Comparison of ENCODE assay signal across 15 cellular contexts in the genomic region with DNA sequence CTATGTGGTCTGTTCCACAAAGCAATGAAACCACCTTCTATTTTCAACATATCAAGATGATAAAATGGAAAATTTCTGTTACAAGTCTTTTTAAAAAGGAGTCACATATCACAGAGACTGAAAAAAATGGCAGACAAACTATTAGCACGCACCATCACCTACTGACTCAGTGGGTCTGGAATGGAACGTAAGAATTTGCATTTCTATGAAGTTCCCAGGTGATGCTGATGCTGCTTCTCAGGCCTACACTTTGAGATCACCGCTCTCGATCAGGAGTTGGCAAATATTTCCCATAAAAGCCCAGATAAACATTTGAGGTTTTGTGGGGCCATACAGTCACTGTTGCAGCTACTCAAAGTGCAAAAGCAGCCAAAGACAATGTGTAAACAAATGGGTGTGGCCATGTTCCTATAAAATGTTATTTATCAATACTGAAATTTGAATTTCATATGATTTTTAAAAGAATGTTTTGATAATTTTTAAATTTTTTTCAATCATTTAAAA.
A peak's percentile ranks its signal among the peaks of the same experiment; 100 is the strongest.
DNase-seq lines count a peak whose midpoint lies in the region; ATAC-seq and TF ChIP-seq lines count a peak whose summit lies in the region.
"Had no signal": no experiment of that assay in that cellular context is flagged by ENCODE, and none has a peak within 500 bp of the region (broad histone marks: within the 10 kb centered on the region; RNA-seq: fewer than 3 reads in every experiment).

No MANE protein-coding gene starts in this region.

- H3K4me2 ChIP-seq in IMR-90 (ENCODE audit: low read depth, low read length): no peak overlapping the region
- H3K4me2 ChIP-seq in PC-9: no peak overlapping the region
- H3K4me2 ChIP-seq in mesendoderm (ENCODE audit: low read length): no peak overlapping the region

- H3K4me1 Mint-ChIP-seq in Caco-2 (ENCODE audit: low read depth, unreplicated experiment): peaks cover 23% of the 10 kb centered on the region
- H3K4me1 Mint-ChIP-seq: IgD-negative memory B cell had no signal

- BruUV-seq in Caco-2 (replicated peaks; lab: Mats Ljungman, UMichigan) (no TSS peak), IMR-90 (replicated peaks; lab: Mats Ljungman, UMichigan) (no TSS peak), PC-9 (replicated peaks; lab: Mats Ljungman, UMichigan) (no TSS peak)

- no peak overlapping the region for H3K56ac ChIP-seq in IMR-90 (ENCODE audit: extremely low read depth, insufficient read depth, low read length)
- no peak overlapping the region for H3K56ac ChIP-seq in mesendoderm (ENCODE audit: low read length)

- H3K4me1 ChIP-seq in Caco-2: peaks cover 18% of the 10 kb centered on the region
- peaks cover 7% of the 10 kb centered on the region for H3K4me1 ChIP-seq in IMR-90 (ENCODE audit: control insufficient read depth, insufficient read depth, low read length)
- H3K4me1 ChIP-seq in PC-9 (replicated peaks; ENCODE audit: insufficient read depth): peaks cover 45% of the 10 kb centered on the region
- H3K4me1 ChIP-seq in mesendoderm (ENCODE audit: control insufficient read depth, low read depth, low read length): no peaks in the 10 kb centered on the region
- H3K4me1 ChIP-seq: BE2C had no signal

- H2AK5ac ChIP-seq in IMR-90 (ENCODE audit: low read depth, low read length): peak overlapping the region; percentile 78; the same call in 1 of the 2 replicates
- no peak overlapping the region for H2AK5ac ChIP-seq in mesendoderm (ENCODE audit: low read length)

- no peak overlapping the region; the same call in 1 of the 2 replicates for H4K91ac ChIP-seq in IMR-90 (ENCODE audit: insufficient read depth, low read depth, low read length)

- no peaks in the 10 kb centered on the region for H3K9me3 Mint-ChIP-seq in Caco-2 (ENCODE audit: unreplicated experiment)
- H3K9me3 Mint-ChIP-seq: CD4-positive, alpha-beta memory T cell; H9; IgD-negative memory B cell had no signal

- H3K14ac ChIP-seq in IMR-90 (replicated peaks; ENCODE audit: low read depth, low read length): 0 out of 2 replicates have a peak overlapping the region, but pooled peaks have one; percentile 10

- H3K23ac ChIP-seq in IMR-90 (ENCODE audit: low read depth, low read length) (peak overlapping the region; percentile 35; the same call in 1 of the 2 replicates), mesendoderm (ENCODE audit: low read length) (no peak overlapping the region)

- no peak for TF ChIP-seq POLR2A in IMR-90 (IDR thresholded peaks at IDR 0.05; ENCODE audit: low read depth, low read length)

- H3K9me1 ChIP-seq in IMR-90 (ENCODE audit: insufficient read depth, low read length): peaks cover 5% of the 10 kb centered on the region

- H2BK5ac ChIP-seq in IMR-90 (ENCODE audit: low read depth, low read length, poor library complexity, severe bottlenecking): no peak overlapping the region
- H2BK5ac ChIP-seq in mesendoderm (ENCODE audit: low read length): no peak overlapping the region

- H4K5ac ChIP-seq in IMR-90 (ENCODE audit: low read depth, low read length): no peak overlapping the region
- no peak overlapping the region for H4K5ac ChIP-seq in mesendoderm (ENCODE audit: low read length)

- TF ChIP-seq CTCF in Caco-2 (IDR thresholded peaks at IDR 0.05; ENCODE audit: insufficient read depth in 1 of 2, low read depth in 1 of 2, low read length in 1 of 2, severe bottlenecking in 1 of 2, unreplicated experiment in 1 of 2): no peak
- no peak for TF ChIP-seq CTCF in IMR-90 (conservative IDR thresholded peaks at IDR 0.05; ENCODE audit: low read depth, low read length)
- TF ChIP-seq CTCF in PC-9 (conservative IDR thresholded peaks at IDR 0.05): no peak

- H3K4me3 Mint-ChIP-seq in Caco-2 (ENCODE audit: unreplicated experiment): no peak overlapping the region
- H3K4me3 Mint-ChIP-seq: H9 had no signal

- 100% methylated on average over 1 of the region's 4 CpGs; no CpG with 5 or more reads in 1 of the 2 experiments for WGBS in IMR-90 (ENCODE audit: extremely low coverage in 2 of 2, insufficient read length in 1 of 2), 2 experiments
- WGBS in mesendoderm (ENCODE audit: extremely low coverage, insufficient coverage, low lambda C conversion rate): no CpG with 5 or more reads among the region's 4 CpGs

- no peak for ATAC-seq in IMR-90 (ENCODE audit: low read depth)
- no peak for ATAC-seq in GM19397 (IDR thresholded peaks at IDR 0.05; ENCODE audit: unreplicated experiment)
- no peak for ATAC-seq in left cardiac atrium
- no peak for ATAC-seq in GM19455 (IDR thresholded peaks at IDR 0.05; ENCODE audit: unreplicated experiment)

- H2BK15ac ChIP-seq in IMR-90 (ENCODE audit: low read depth, low read length) (peak overlapping the region; percentile 55; the same call in 1 of the 3 replicates), mesendoderm (replicated peaks; ENCODE audit: low read depth) (no peak overlapping the region)

- 0 out of 2 replicates have a peak, but pooled peaks cover 17% of the 10 kb centered on the region for H3K79me2 ChIP-seq in PC-9 (ENCODE audit: low read depth)
- H3K79me2 ChIP-seq in mesendoderm (ENCODE audit: control insufficient read depth, insufficient read depth, low read length): no peaks in the 10 kb centered on the region

- intact Hi-C loops in Caco-2 (cut with micrococcal nuclease; ENCODE audit: unreplicated experiment): no loop called here
- intact Hi-C loops in IMR-90 (cut with micrococcal nuclease): no loop called here
- intact Hi-C loops in PC-9 (cut with micrococcal nuclease; ENCODE audit: unreplicated experiment): no loop called here
- intact Hi-C loops in left cardiac atrium (cut with DNase I): no loop called here

- H3K9ac ChIP-seq in IMR-90 (ENCODE audit: low read depth, low read length) (no peak overlapping the region), mesendoderm (ENCODE audit: low read length) (no peak overlapping the region)

- peak overlapping the region; percentile 55 for H3K27ac Mint-ChIP-seq in Caco-2 (ENCODE audit: unreplicated experiment)
- H3K27ac Mint-ChIP-seq: IgD-negative memory B cell had no signal

- H2BK20ac ChIP-seq in IMR-90 (ENCODE audit: low read depth, low read length): peak overlapping the region; percentile 27

- H4K8ac ChIP-seq in IMR-90 (ENCODE audit: low read depth in 2 of 2, low read length in 2 of 2) (peak overlapping the region in 1 of 2 experiments; percentile 66; a peak in 2 of 4 replicates), mesendoderm (ENCODE audit: low read depth, low read length) (no peak overlapping the region)

- CTCF ChIA-PET in Caco-2 (lab: Charles Lee) (no interaction called here), IMR-90 (lab: Yijun Ruan, JAX) (no interaction called here), PC-9 (lab: Charles Lee) (no interaction called here)

- peaks cover 29% of the 10 kb centered on the region for H3F3A ChIP-seq in PC-9 (ENCODE audit: insufficient read depth, low read depth)

- H3K4me3 ChIP-seq in Caco-2 (ENCODE audit: low read depth, low read length): no peak overlapping the region
- H3K4me3 ChIP-seq in IMR-90 (ENCODE audit: insufficient read depth, low read depth, low read length): no peak overlapping the region
- H3K4me3 ChIP-seq in PC-9: no peak overlapping the region
- no peak overlapping the region for H3K4me3 ChIP-seq in mesendoderm (ENCODE audit: low read length)

- H3K36me3 ChIP-seq in Caco-2 (ENCODE audit: control insufficient read depth, insufficient read depth, low read length) (no peaks in the 10 kb centered on the region), IMR-90 (ENCODE audit: control insufficient read depth, insufficient read depth, low read length) (peaks cover 7% of the 10 kb centered on the region), PC-9 (ENCODE audit: low read depth) (peaks cover 39% of the 10 kb centered on the region), mesendoderm (ENCODE audit: control insufficient read depth, insufficient read depth, low read length) (no peaks in the 10 kb centered on the region)

- H3K4ac ChIP-seq in IMR-90 (ENCODE audit: low read depth, low read length) (peak overlapping the region; percentile 54; the same call in 1 of the 2 replicates), mesendoderm (ENCODE audit: low read depth, low read length) (no peak overlapping the region)

- no peak overlapping the region for H2AFZ ChIP-seq in IMR-90 (replicated peaks; ENCODE audit: low read length, poor library complexity)
- H2AFZ ChIP-seq in PC-9: no peak overlapping the region

- H3K27me3 ChIP-seq in Caco-2 (replicated peaks; ENCODE audit: control insufficient read depth, insufficient read depth, low read length) (no peaks in the 10 kb centered on the region), IMR-90 (ENCODE audit: control insufficient read depth, insufficient read depth, low read length) (no peaks in the 10 kb centered on the region), PC-9 (ENCODE audit: insufficient read depth, low read depth) (no peaks in the 10 kb centered on the region), mesendoderm (ENCODE audit: insufficient read depth, low read length, poor library complexity) (no peaks in the 10 kb centered on the region)
- H3K27me3 ChIP-seq: BE2C had no signal

- H2BK120ac ChIP-seq in IMR-90 (ENCODE audit: low read depth, low read length): peak overlapping the region; percentile 16; the same call in 1 of the 2 replicates
- no peak overlapping the region for H2BK120ac ChIP-seq in mesendoderm (ENCODE audit: low read depth, low read length)

- in situ Hi-C loops in IMR-90 (cut with MboI; ENCODE audit: low sequenced_read_pairs): no loop called here

- DNase-seq in Caco-2 (no peak), IMR-90 (no peak), PC-9 (no peak), mesendoderm (peak; percentile 18), left cardiac atrium (no peak)
- DNase-seq: BE2C; CD4-positive, alpha-beta memory T cell; DND-41; GDM1; GOT3; H9 had no signal

- no peaks in the 10 kb centered on the region for H3K9me2 ChIP-seq in PC-9 (ENCODE audit: insufficient read depth)

- H3K27ac ChIP-seq in IMR-90 (ENCODE audit: insufficient read depth, low read length) (no peak overlapping the region), PC-9 (peak overlapping the region; percentile 79; the same call in 1 of the 2 replicates), mesendoderm (ENCODE audit: low read depth, low read length) (no peak overlapping the region)
- H3K27ac ChIP-seq: C4-2B had no signal

- no peak for TF ChIP-seq RAD21 in IMR-90 (IDR thresholded peaks at IDR 0.05; ENCODE audit: low read length)

- no peaks in the 10 kb centered on the region for H3K9me3 ChIP-seq in Caco-2
- no peaks in the 10 kb centered on the region for H3K9me3 ChIP-seq in IMR-90 (ENCODE audit: control insufficient read depth, insufficient read depth, low read length)
- H3K9me3 ChIP-seq in PC-9 (ENCODE audit: insufficient read depth, low read depth): no peaks in the 10 kb centered on the region; the same call in 1 of the 2 replicates
- H3K9me3 ChIP-seq: BE2C had no signal

- dilution Hi-C loops in IMR-90 (cut with HindIII; ENCODE audit: low sequenced_read_pairs, unreplicated experiment): no loop called here

- POLR2A ChIA-PET in Caco-2 (lab: Charles Lee) (no interaction called here), IMR-90 (lab: Charles Lee; ENCODE audit: unreplicated experiment) (no interaction called here), PC-9 (lab: Charles Lee; ENCODE audit: unreplicated experiment) (no interaction called here)

- no peaks in the 10 kb centered on the region for H3K27me3 Mint-ChIP-seq in Caco-2 (ENCODE audit: insufficient read depth, unreplicated experiment)
- H3K27me3 Mint-ChIP-seq: CD4-positive, alpha-beta memory T cell; IgD-negative memory B cell had no signal

- peaks cover 17% of the 10 kb centered on the region for H3K36me3 Mint-ChIP-seq in Caco-2 (ENCODE audit: insufficient read depth, unreplicated experiment)

- H3K18ac ChIP-seq in IMR-90 (ENCODE audit: low read depth, low read length) (peak overlapping the region; percentile 64; the same call in 1 of the 2 replicates), mesendoderm (ENCODE audit: low read length) (peak overlapping the region; percentile 60)

- peaks cover 3% of the 10 kb centered on the region; the same call in 1 of the 2 replicates for H4K20me1 ChIP-seq in IMR-90 (ENCODE audit: insufficient read depth, low read length)
- no peaks in the 10 kb centered on the region for H4K20me1 ChIP-seq in PC-9 (ENCODE audit: insufficient read depth)

- H2AK9ac ChIP-seq in IMR-90 (replicated peaks; ENCODE audit: low read depth, low read length, poor library complexity): no peak overlapping the region

- H3K79me1 ChIP-seq in IMR-90 (ENCODE audit: low read depth in 1 of 2, low read length in 2 of 2) (peaks cover 20 to 53% of the 10 kb centered on the region in 2 experiments), mesendoderm (ENCODE audit: low read length) (peaks cover 2% of the 10 kb centered on the region)
